Comparison of ENCODE assay signal across 8 cellular contexts in the genomic region with DNA sequence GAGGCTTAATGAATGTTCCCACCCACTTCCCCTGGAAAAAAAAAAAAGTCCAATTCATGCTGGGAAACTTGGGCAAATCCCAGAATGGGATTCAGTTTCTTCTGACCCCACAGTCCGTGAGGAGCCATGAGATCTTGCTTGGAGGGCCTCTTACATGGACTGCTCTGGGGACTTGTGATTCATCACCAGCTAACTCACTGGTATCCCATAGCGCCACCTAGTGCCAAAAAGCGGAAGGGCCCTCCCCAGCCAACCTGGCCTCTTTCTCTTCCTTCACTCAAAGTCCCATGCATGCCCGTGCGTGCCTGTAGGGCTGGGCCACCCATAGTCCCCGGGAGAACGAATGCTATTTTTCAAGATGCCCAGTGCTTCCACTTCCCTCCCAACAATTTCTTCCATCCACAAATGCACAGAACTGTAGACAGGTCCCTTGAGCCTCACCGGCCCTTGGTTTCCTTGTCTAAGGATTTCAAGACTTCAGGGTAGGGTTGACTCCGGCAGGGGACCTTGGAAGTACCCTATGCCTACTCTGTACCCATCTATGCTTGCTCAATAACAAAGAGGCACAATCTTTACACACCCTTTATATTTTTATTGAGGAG.
A peak's percentile ranks its signal among the peaks of the same experiment; 100 is the strongest.
DNase-seq lines count a peak whose midpoint lies in the region; ATAC-seq and TF ChIP-seq lines count a peak whose summit lies in the region.

No MANE protein-coding gene starts in this region.

- TF ChIP-seq CTCF in GM13977 (IDR thresholded peaks at IDR 0.05; ENCODE audit: extremely low read depth, insufficient read depth, missing control alignments) = peak; percentile 91
- TF ChIP-seq CTCF in brain microvascular endothelial cell (IDR thresholded peaks at IDR 0.05; ENCODE audit: low read depth, low read length, missing control alignments) = peak; percentile 93

- in situ Hi-C loops in GM13977 (cut with MboI; ENCODE audit: low pct_unique_long_range_greater_than_20kb, low sequenced_read_pairs, unreplicated experiment) (loop anchor here (10.0 kb wide), 1 partner anchor 102 kb away; no protein-coding TSS in a partner anchor), brain microvascular endothelial cell (cut with HindIII; ENCODE audit: low pct_ligation_motif_present, low sequenced_read_pairs) (loop anchor here (10.0 kb wide), 1 partner anchor 112 kb away; no protein-coding TSS in a partner anchor)

- no peaks in the 10 kb centered on the region for H3K36me3 ChIP-seq in brain microvascular endothelial cell (replicated peaks)

- peak; percentile 85 for DNase-seq in GM13977 (ENCODE audit: low spot score)
- DNase-seq in NCI-H2107 treated with DMSO at 0.1 percent for 48 hours (lab: John Stamatoyannopoulos, UW; ENCODE audit: unreplicated experiment) = peak; percentile 73
- peak; percentile 89 for DNase-seq in UCSD-AML1 (lab: John Stamatoyannopoulos, UW; ENCODE audit: unreplicated experiment)
- peak; percentile 83 for DNase-seq in brain microvascular endothelial cell
- peak; percentile 65 for DNase-seq in iPS-NIHi7 (ENCODE audit: extremely low spot score)
- peak; percentile 48 to 78 for DNase-seq in stimulated activated CD4-positive, alpha-beta T cell treated with anti-CD3 and anti-CD28 coated beads, Interleukin-12 subunit alpha, Interleukin-12 subunit beta, amount 100 ng/mL, for 24 hours (ENCODE audit: low read depth in 2 of 2)

- ATAC-seq in HG02852 (IDR thresholded peaks at IDR 0.05; ENCODE audit: unreplicated experiment) (peak; percentile 76), HG03439 (IDR thresholded peaks at IDR 0.05; ENCODE audit: unreplicated experiment) (no peak)

- H3K27ac ChIP-seq in brain microvascular endothelial cell = no peak overlapping the region

- H3K4me3 ChIP-seq in brain microvascular endothelial cell (ENCODE audit: low read depth, low read length) = no peak overlapping the region

- peaks cover 3% of the 10 kb centered on the region for H3K27me3 ChIP-seq in brain microvascular endothelial cell (replicated peaks)
